Comparison of ENCODE assay signal across 8 cellular contexts in genomic region chr2:26764906-26765305, GRCh38. TPM values are rescaled to one million over a fixed set of nuclear protein-coding genes. Genes with fewer than 3 reads are reported as not detected.
A peak's percentile ranks its signal among the peaks of the same experiment; 100 is the strongest.
DNase-seq lines count a peak whose midpoint lies in the region; ATAC-seq lines count a peak whose summit lies in the region.

No MANE protein-coding gene starts in this region.

- H3K27me3 ChIP-seq in iPS-18a (ENCODE audit: control insufficient read depth, insufficient read depth, low read length), result peaks cover 10% of the 10 kb centered on the region

- H3K9ac ChIP-seq in iPS-18a (ENCODE audit: low read length), result peak overlapping the region; percentile 55

- ATAC-seq in activated T-helper 17 cell treated with anti-CD3 and anti-CD28 coated beads, Interleukin-2, amount 50 U/mL, for 72 hours (replicated peaks), result no peak
- ATAC-seq in stimulated activated effector memory CD8-positive, alpha-beta T cell treated with anti-CD3 and anti-CD28 coated beads, Interleukin-12 subunit alpha, Interleukin-12 subunit beta, amount 100 ng/mL, for 72 hours, result no peak
- ATAC-seq in GM21390 (IDR thresholded peaks at IDR 0.05; ENCODE audit: unreplicated experiment), result no peak

- DNase-seq in HT-29 (ENCODE audit: low spot score) (peak; percentile 20), NCI-H524 (lab: John Stamatoyannopoulos, UW) (no peak), NCI-H1694 (lab: John Stamatoyannopoulos, UW) (no peak)
- no peak for DNase-seq in stimulated activated effector memory CD8-positive, alpha-beta T cell treated with anti-CD3 and anti-CD28 coated beads, Interleukin-12 subunit alpha, Interleukin-12 subunit beta, amount 100 ng/mL, for 72 hours (ENCODE audit: low spot score in 2 of 2)
- no peak for DNase-seq in NK-92 treated with Interleukin-12 subunit alpha and Interleukin-12 subunit beta, amount 100 ng/mL, for 24 hours (lab: John Stamatoyannopoulos, UW)

- H3K9me3 ChIP-seq in iPS-18a (ENCODE audit: control insufficient read depth, low read depth, low read length), result no peaks in the 10 kb centered on the region

- H3K4me3 ChIP-seq in iPS-18a (ENCODE audit: low read length), result peak overlapping the region; percentile 85

- H3K36me3 Mint-ChIP-seq in activated T-helper 17 cell treated with anti-CD3 and anti-CD28 coated beads, Interleukin-2, amount 50 U/mL, for 72 hours (ENCODE audit: low read depth), result peaks cover 7% of the 10 kb centered on the region
- peaks cover 10% of the 10 kb centered on the region for H3K36me3 Mint-ChIP-seq in stimulated activated effector memory CD8-positive, alpha-beta T cell treated with anti-CD3 and anti-CD28 coated beads, Interleukin-12 subunit alpha, Interleukin-12 subunit beta, amount 100 ng/mL, for 72 hours

- H3K4me1 Mint-ChIP-seq in activated T-helper 17 cell treated with anti-CD3 and anti-CD28 coated beads, Interleukin-2, amount 50 U/mL, for 72 hours, result peaks cover 24% of the 10 kb centered on the region
- H3K4me1 Mint-ChIP-seq in stimulated activated effector memory CD8-positive, alpha-beta T cell treated with anti-CD3 and anti-CD28 coated beads, Interleukin-12 subunit alpha, Interleukin-12 subunit beta, amount 100 ng/mL, for 72 hours, result peaks cover 36% of the 10 kb centered on the region

- peak overlapping the region; percentile 98 for H3K27ac Mint-ChIP-seq in activated T-helper 17 cell treated with anti-CD3 and anti-CD28 coated beads, Interleukin-2, amount 50 U/mL, for 72 hours
- peak overlapping the region; percentile 91 for H3K27ac Mint-ChIP-seq in stimulated activated effector memory CD8-positive, alpha-beta T cell treated with anti-CD3 and anti-CD28 coated beads, Interleukin-12 subunit alpha, Interleukin-12 subunit beta, amount 100 ng/mL, for 72 hours

- H3K27ac ChIP-seq in iPS-18a (ENCODE audit: low read length), result no peak overlapping the region

- H3K4me3 Mint-ChIP-seq in activated T-helper 17 cell treated with anti-CD3 and anti-CD28 coated beads, Interleukin-2, amount 50 U/mL, for 72 hours, result peak overlapping the region; percentile 97
- peak overlapping the region; percentile 84 for H3K4me3 Mint-ChIP-seq in stimulated activated effector memory CD8-positive, alpha-beta T cell treated with anti-CD3 and anti-CD28 coated beads, Interleukin-12 subunit alpha, Interleukin-12 subunit beta, amount 100 ng/mL, for 72 hours

- H3K9me3 Mint-ChIP-seq in activated T-helper 17 cell treated with anti-CD3 and anti-CD28 coated beads, Interleukin-2, amount 50 U/mL, for 72 hours, result no peaks in the 10 kb centered on the region
- no peaks in the 10 kb centered on the region for H3K9me3 Mint-ChIP-seq in stimulated activated effector memory CD8-positive, alpha-beta T cell treated with anti-CD3 and anti-CD28 coated beads, Interleukin-12 subunit alpha, Interleukin-12 subunit beta, amount 100 ng/mL, for 72 hours

- H3K36me3 ChIP-seq in iPS-18a (ENCODE audit: control insufficient read depth, low read depth, low read length), result no peaks in the 10 kb centered on the region

- peaks cover 4% of the 10 kb centered on the region for H3K4me1 ChIP-seq in iPS-18a (ENCODE audit: control insufficient read depth, low read depth, low read length)

- H3K27me3 Mint-ChIP-seq in activated T-helper 17 cell treated with anti-CD3 and anti-CD28 coated beads, Interleukin-2, amount 50 U/mL, for 72 hours, result no peaks in the 10 kb centered on the region

RNA-seq across cellular contexts. Expression of gene SLC35F6, which starts 0.8 kb away (rescaled TPM):
- 24.3 and 27.5 TPM in 2 replicates for total RNA-seq in HT-29 (2014; rRNA removed; shearing (Covaris generic))
- total RNA-seq in activated T-helper 17 cell treated with anti-CD3 and anti-CD28 coated beads, Interleukin-2, amount 50 U/mL, for 72 hours, result 10 to 100 TPM in 1 of 2 donors, 1 to 10 TPM in 1; 8.2 to 15.0 TPM

RNA-seq across cellular contexts. Expression of gene CENPA, which starts 20.9 kb away (rescaled TPM):
- total RNA-seq in HT-29 (2014; rRNA removed; shearing (Covaris generic)), result 18.3 and 26.9 TPM in 2 replicates
- total RNA-seq in activated T-helper 17 cell treated with anti-CD3 and anti-CD28 coated beads, Interleukin-2, amount 50 U/mL, for 72 hours, result 10 to 100 TPM; 24.3 to 36.1 TPM
